In genomic region chr5:146877783-146878470, GRCh38 we compare ENCODE assay signal across 9 cellular contexts. TPM values are rescaled to one million over a fixed set of nuclear protein-coding genes. Genes with fewer than 3 reads are reported as not detected.
DNase-seq lines count a peak whose midpoint lies in the region; ATAC-seq and TF ChIP-seq lines count a peak whose summit lies in the region.
"Had no signal": no experiment of that assay in that cellular context is flagged by ENCODE, and none has a peak within 500 bp of the region (broad histone marks: within the 10 kb centered on the region; RNA-seq: fewer than 3 reads in every experiment).

No MANE protein-coding gene starts in this region.

- no peak for TF ChIP-seq CTCF in fibroblast of lung (conservative IDR thresholded peaks at IDR 0.05 in 1 of 2, IDR thresholded peaks at IDR 0.05 in 1 of 2; ENCODE audit: low read depth in 1 of 2, low read length in 2 of 2)
- no peak for TF ChIP-seq CTCF in natural killer cell (IDR thresholded peaks at IDR 0.05)
- no peak for TF ChIP-seq CTCF in upper lobe of right lung (IDR thresholded peaks at IDR 0.05)

- ATAC-seq in HG03354 (IDR thresholded peaks at IDR 0.05; ENCODE audit: poor library complexity, severe bottlenecking, unreplicated experiment) (peak; percentile 50), natural killer cell (peak; percentile 57 to 67 (median 61)), upper lobe of right lung (peak; percentile 49), GM19455 (IDR thresholded peaks at IDR 0.05; ENCODE audit: unreplicated experiment) (no peak)

- peak overlapping the region; percentile 84 for H3K4me3 Mint-ChIP-seq in activated T-cell treated with anti-CD3 and anti-CD28 coated beads, Interleukin-2, amount 50 U/mL, for 24 hours
- peak overlapping the region; percentile 96 for H3K4me3 Mint-ChIP-seq in natural killer cell

- H3K4me3 ChIP-seq in fibroblast of lung (replicated peaks in 1 of 4; ENCODE audit: control extremely low read depth in 1 of 4, insufficient read depth in 1 of 4, low read depth in 3 of 4, low read length in 4 of 4) (peak overlapping the region in 2 of 4 experiments; percentile 26 to 51), upper lobe of right lung (peak overlapping the region; percentile 48)

- H3K36me3 Mint-ChIP-seq in activated T-cell treated with anti-CD3 and anti-CD28 coated beads, Interleukin-2, amount 50 U/mL, for 24 hours (ENCODE audit: low read depth) = no peaks in the 10 kb centered on the region
- peaks cover 6% of the 10 kb centered on the region for H3K36me3 Mint-ChIP-seq in natural killer cell

- no peaks in the 10 kb centered on the region for H4K20me1 ChIP-seq in fibroblast of lung (ENCODE audit: control insufficient read depth, extremely low read depth, insufficient read depth, low read length)

- no peak overlapping the region for H3K9ac ChIP-seq in fibroblast of lung (ENCODE audit: insufficient read depth, low read length)

- intact Hi-C loops in natural killer cell (cut with micrococcal nuclease) (loop anchor here (2.0 to 5.0 kb wide), 3 partner anchors 39 to 215 kb away; no protein-coding TSS in a partner anchor), upper lobe of right lung (cut with DNase I) (no loop called here)

- no peaks in the 10 kb centered on the region for H3K36me3 ChIP-seq in fibroblast of lung (ENCODE audit: control insufficient read depth, insufficient read depth, low read length)
- H3K36me3 ChIP-seq in upper lobe of right lung = no peaks in the 10 kb centered on the region

- H3K4me1 ChIP-seq in fibroblast of lung (ENCODE audit: control insufficient read depth, extremely low read depth, insufficient read depth, low read length) (no peaks in the 10 kb centered on the region), upper lobe of right lung (peaks cover 15% of the 10 kb centered on the region)

- H3K27me3 ChIP-seq in fibroblast of lung (ENCODE audit: control insufficient read depth, insufficient read depth, low read length) (peaks cover 2% of the 10 kb centered on the region), upper lobe of right lung (peaks cover 32% of the 10 kb centered on the region)

- peaks cover 23% of the 10 kb centered on the region for H3K4me1 Mint-ChIP-seq in activated T-cell treated with anti-CD3 and anti-CD28 coated beads, Interleukin-2, amount 50 U/mL, for 24 hours (ENCODE audit: low read depth)
- peaks cover 43 to 47% of the 10 kb centered on the region in 2 donors for H3K4me1 Mint-ChIP-seq in natural killer cell

- no peaks in the 10 kb centered on the region for H3K9me3 Mint-ChIP-seq in activated T-cell treated with anti-CD3 and anti-CD28 coated beads, Interleukin-2, amount 50 U/mL, for 24 hours
- no peaks in the 10 kb centered on the region for H3K9me3 Mint-ChIP-seq in natural killer cell

- peak; percentile 9 for DNase-seq in EH (ENCODE audit: low read depth)
- DNase-seq in activated T-cell treated with anti-CD3 and anti-CD28 coated beads, Interleukin-2, amount 50 U/mL, for 24 hours = peak; percentile 55
- DNase-seq in fibroblast of lung (ENCODE audit: low read depth in 2 of 2) = peak in 1 of 2 donors; percentile 61
- peak; percentile 44 for DNase-seq in natural killer cell
- peak; percentile 59 for DNase-seq in upper lobe of right lung
- no peak for DNase-seq in NOMO-1 treated with DMSO at 0.1 percent for 48 hours (lab: John Stamatoyannopoulos, UW; ENCODE audit: unreplicated experiment)

- H3K27ac ChIP-seq in fibroblast of lung (ENCODE audit: insufficient read depth, low read length) (no peak overlapping the region), upper lobe of right lung (no peak overlapping the region)

- H3K27ac Mint-ChIP-seq in activated T-cell treated with anti-CD3 and anti-CD28 coated beads, Interleukin-2, amount 50 U/mL, for 24 hours = no peak overlapping the region
- H3K27ac Mint-ChIP-seq in natural killer cell = peak overlapping the region; percentile 27 to 73

- H3K9me3 ChIP-seq in fibroblast of lung (ENCODE audit: control insufficient read depth, insufficient read depth, low read depth, low read length) = no peaks in the 10 kb centered on the region
- no peaks in the 10 kb centered on the region for H3K9me3 ChIP-seq in upper lobe of right lung

- H3K79me2 ChIP-seq in fibroblast of lung (ENCODE audit: control insufficient read depth, insufficient read depth, low read length) = no peaks in the 10 kb centered on the region

- H2AFZ ChIP-seq in fibroblast of lung (ENCODE audit: low read length) = peak overlapping the region; percentile 41

- peaks cover 36% of the 10 kb centered on the region for H3K27me3 Mint-ChIP-seq in activated T-cell treated with anti-CD3 and anti-CD28 coated beads, Interleukin-2, amount 50 U/mL, for 24 hours
- peaks cover 0 to 4% of the 10 kb centered on the region in 2 donors for H3K27me3 Mint-ChIP-seq in natural killer cell (ENCODE audit: low read depth in 2 of 2)

- peak overlapping the region; percentile 71 for H3K4me2 ChIP-seq in fibroblast of lung (ENCODE audit: extremely low read depth, insufficient read depth, low read length)

RNA-seq across cellular contexts. Expression of gene PPP2R2B, which starts 0.6 kb away (rescaled TPM):
- total RNA-seq in fibroblast of lung = under 0.01 and 1.5 TPM in 2 replicates
- polyA plus RNA-seq in fibroblast of lung = 0.54 and 0.67 TPM in 2 replicates
- polyA plus RNA-seq in fibroblast of lung (2012) = 0.27 and 0.65 TPM in 2 replicates
- 0.35 TPM in 1 of 2 replicates, not detected in the other for polyA minus RNA-seq in fibroblast of lung (ENCODE audit: low replicate concordance)
- 10 to 100 TPM; 44.9 to 68.3 (median 63.7) TPM for total RNA-seq in natural killer cell
- total RNA-seq in upper lobe of right lung = 1.2 TPM
- total RNA-seq: pulmonary artery endothelial cell had no signal

Comparison
In these comparisons a context has a peak if more than half of its experiments do, and no peak if none do; other contexts are left out.
1. RNA of gene PPP2R2B, which starts 0.6 kb away (total RNA-seq): 44.9 to 68.3 TPM in natural killer cell; under 0.01 to 1.5 TPM in fibroblast of lung and 1.2 TPM in upper lobe of right lung (single experiment); every median in the first group is over 10 times any median in the second.